8 cellular contexts compared by ENCODE assay signal in the genomic region with DNA sequence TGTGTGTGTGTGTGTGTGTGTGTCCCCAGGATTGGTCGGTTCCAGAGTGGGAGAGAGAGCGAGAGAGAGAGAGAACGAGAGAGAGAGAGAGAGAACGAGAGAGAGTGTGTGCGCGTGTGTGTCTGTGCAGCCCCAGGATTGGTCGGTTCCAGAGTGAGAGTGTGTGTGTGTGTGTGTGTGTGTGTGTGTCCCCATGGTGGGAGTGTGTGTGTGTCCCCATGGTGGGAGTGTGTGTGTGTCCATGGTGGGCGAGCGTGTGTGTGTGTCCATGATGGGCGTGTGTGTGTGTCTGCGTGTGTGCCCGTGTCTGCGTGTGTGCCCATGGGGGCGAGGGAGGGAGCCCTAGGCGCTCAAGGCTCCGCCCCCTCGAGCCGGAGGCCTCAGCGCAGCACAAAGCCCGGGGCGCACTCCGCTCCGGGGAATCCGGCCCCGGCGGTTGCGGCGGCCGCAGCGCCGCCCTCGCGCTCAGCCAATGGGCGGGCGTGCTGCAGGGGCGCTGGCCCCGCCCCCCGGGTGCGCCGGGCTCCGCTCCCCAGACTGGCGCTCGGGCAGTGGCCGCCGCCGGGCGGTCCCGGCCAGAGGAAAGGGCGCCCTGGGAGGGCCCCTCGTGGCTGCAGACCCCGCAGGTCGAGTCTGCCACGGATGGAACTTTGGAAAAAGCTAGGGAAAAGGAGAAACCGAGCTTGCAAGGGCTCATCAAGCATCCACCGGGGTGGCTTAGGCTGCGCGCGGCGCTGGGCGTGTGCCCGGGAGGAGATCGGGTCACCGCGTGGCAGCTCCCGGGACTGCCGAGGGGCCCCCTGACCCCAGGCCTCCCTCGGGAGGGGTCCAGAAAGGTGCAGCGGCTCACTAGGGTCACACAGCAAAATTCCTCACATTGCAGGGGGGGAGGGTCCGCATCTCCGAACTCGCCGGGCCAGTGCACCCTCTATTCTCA.
A peak's percentile ranks its signal among the peaks of the same experiment; 100 is the strongest.
DNase-seq lines count a peak whose midpoint lies in the region.

No MANE protein-coding gene starts in this region.

- 1 to 2% methylated on average over 38 to 57 of the region's 72 CpGs for WGBS in GM23248 (ENCODE audit: low coverage in 1 of 2, low lambda C conversion rate in 2 of 2, missing lambda C conversion rate in 2 of 2), 2 experiments

- no peaks in the 10 kb centered on the region for H3K27me3 ChIP-seq in GM23248 (replicated peaks; ENCODE audit: insufficient read depth)
- H3K27me3 ChIP-seq in neuron (ENCODE audit: insufficient read depth, low read length): no peaks in the 10 kb centered on the region
- H3K27me3 ChIP-seq in stomach smooth muscle (ENCODE audit: control insufficient read depth in 1 of 2, insufficient read depth in 2 of 2, low read length in 2 of 2): no peaks in the 10 kb centered on the region

- H3K4me3 ChIP-seq in GM23248: peak overlapping the region; percentile 90
- peak overlapping the region; percentile 86 for H3K4me3 ChIP-seq in neuron (ENCODE audit: low read length)
- peak overlapping the region; percentile 82 to 86 for H3K4me3 ChIP-seq in stomach smooth muscle (ENCODE audit: low read length in 2 of 2)

- peak overlapping the region; percentile 93 for H2AFZ ChIP-seq in GM23248
- peak overlapping the region; percentile 50 for H2AFZ ChIP-seq in neuron (ENCODE audit: low read depth, low read length)

- in situ Hi-C loops in GM23248 (cut with MboI): no loop called here

- H3F3A ChIP-seq in GM23248 (ENCODE audit: insufficient read depth): no peaks in the 10 kb centered on the region; the same call in 1 of the 2 replicates

- peak; percentile 98 for DNase-seq in GM23248
- DNase-seq in LHCN-M2 (ENCODE audit: low read depth): peak; percentile 91
- peak; percentile 62 for DNase-seq in SHP77 treated with DMSO at 0.1 percent for 48 hours (lab: John Stamatoyannopoulos, UW)
- DNase-seq in activated naive CD4-positive, alpha-beta T cell (lab: John Stamatoyannopoulos, UW): peak; percentile 65 to 92 (median 70)
- DNase-seq in foreskin melanocyte: peak; percentile 80

- peak overlapping the region; percentile 95 for H3K9ac ChIP-seq in ES-I3 (ENCODE audit: low read depth, low read length)
- peak overlapping the region; percentile 83 for H3K9ac ChIP-seq in GM23248
- peak overlapping the region; percentile 64 to 75 for H3K9ac ChIP-seq in stomach smooth muscle (ENCODE audit: low read length in 2 of 2)

- no peaks in the 10 kb centered on the region for H3K9me3 ChIP-seq in ES-I3 (ENCODE audit: control insufficient read depth, insufficient read depth, low read length)
- H3K9me3 ChIP-seq in GM23248 (ENCODE audit: low read depth): no peaks in the 10 kb centered on the region
- H3K9me3 ChIP-seq in neuron (ENCODE audit: low read length): no peaks in the 10 kb centered on the region
- H3K9me3 ChIP-seq in stomach smooth muscle (ENCODE audit: control insufficient read depth in 2 of 2, low read length in 2 of 2): no peaks in the 10 kb centered on the region

- peak overlapping the region; percentile 94 for H3K4me2 ChIP-seq in GM23248 (ENCODE audit: unreplicated experiment)

- no peaks in the 10 kb centered on the region for H4K20me1 ChIP-seq in GM23248 (ENCODE audit: insufficient read depth)

- H3K27ac ChIP-seq in GM23248 (peak overlapping the region; percentile 92), stomach smooth muscle (ENCODE audit: low read length) (peak overlapping the region; percentile 86)

- H3K36me3 ChIP-seq in ES-I3 (ENCODE audit: insufficient read depth, low read length): no peaks in the 10 kb centered on the region
- H3K36me3 ChIP-seq in GM23248 (ENCODE audit: low read depth): no peaks in the 10 kb centered on the region
- no peaks in the 10 kb centered on the region for H3K36me3 ChIP-seq in neuron (ENCODE audit: insufficient read depth, low read length)
- no peaks in the 10 kb centered on the region for H3K36me3 ChIP-seq in stomach smooth muscle (ENCODE audit: control insufficient read depth in 2 of 2, insufficient read depth in 2 of 2, low read length in 2 of 2)

- H3K79me2 ChIP-seq in GM23248 (ENCODE audit: insufficient read depth): no peaks in the 10 kb centered on the region

- H3K4me1 ChIP-seq in ES-I3 (ENCODE audit: insufficient read depth, low read length): peaks cover 8% of the 10 kb centered on the region; the same call in 1 of the 2 replicates
- peaks cover 9% of the 10 kb centered on the region for H3K4me1 ChIP-seq in GM23248 (ENCODE audit: insufficient read depth)
- peaks cover 13% of the 10 kb centered on the region for H3K4me1 ChIP-seq in neuron (ENCODE audit: insufficient read depth, low read length)
- H3K4me1 ChIP-seq in stomach smooth muscle (ENCODE audit: control insufficient read depth, insufficient read depth, low read length): peaks cover 16% of the 10 kb centered on the region

- H3K9me2 ChIP-seq in GM23248 (ENCODE audit: insufficient read depth): no peaks in the 10 kb centered on the region

Comparison
In these comparisons a context has a peak if more than half of its experiments do, and no peak if none do; other contexts are left out.
1. Peak in every context shown above with its lines: DNase-seq, H3K4me3 ChIP-seq and H3K27ac ChIP-seq.